1 cellular context compared by ENCODE assay signal in genomic region chr12:124837249-124837897, GRCh38.
TF ChIP-seq lines count a peak whose summit lies in the region.

No MANE protein-coding gene starts in this region.

TF ChIP-seq in K562, 482 proteins besides CTCF, POLR2A, EP300 and RAD21:
- TF ChIP-seq NR2C1 (IDR thresholded peaks at IDR 0.05) (no peak), NR2C1 (tag; IDR thresholded peaks at IDR 0.05) (no peak), ZNF512 (tag; IDR thresholded peaks at IDR 0.05) (0 out of 2 replicates have a peak, but pooled peaks have one; percentile 42), ZNF77 (CRISPR knock-in tag; IDR thresholded peaks at IDR 0.05) (no peak), ZNF780A (CRISPR knock-in tag; IDR thresholded peaks at IDR 0.05) (no peak), KHSRP (IDR thresholded peaks at IDR 0.05) (no peak), U2AF2 (optimal IDR thresholded peaks at IDR 0.05; ENCODE audit: low read depth, low read length) (no peak)
